Comparison of ENCODE assay signal across 8 cellular contexts in genomic region chr1:64745181-64745985, GRCh38. TPM values are rescaled to one million over a fixed set of nuclear protein-coding genes. Genes with fewer than 3 reads are reported as not detected.
A peak's percentile ranks its signal among the peaks of the same experiment; 100 is the strongest.
DNase-seq lines count a peak whose midpoint lies in the region; ATAC-seq, FAIRE-seq and TF ChIP-seq lines count a peak whose summit lies in the region.

No MANE protein-coding gene starts in this region.

- H3K4me2 ChIP-seq in DND-41 (ENCODE audit: insufficient read depth, low read length): peak overlapping the region; percentile 73
- peak overlapping the region; percentile 88 for H3K4me2 ChIP-seq in GM23248 (ENCODE audit: unreplicated experiment)

- H3K27me3 ChIP-seq in DND-41 (ENCODE audit: insufficient read depth, low read length, poor library complexity): no peaks in the 10 kb centered on the region
- H3K27me3 ChIP-seq in GM23248 (replicated peaks; ENCODE audit: insufficient read depth): no peaks in the 10 kb centered on the region; the same call in 1 of the 2 replicates
- H3K27me3 ChIP-seq in neutrophil: peaks cover 18% of the 10 kb centered on the region

- H3F3A ChIP-seq in GM23248 (ENCODE audit: insufficient read depth): no peaks in the 10 kb centered on the region; the same call in 1 of the 2 replicates

- H3K9me2 ChIP-seq in GM23248 (ENCODE audit: insufficient read depth): no peaks in the 10 kb centered on the region

- no peak overlapping the region for H3K27ac Mint-ChIP-seq in activated naive CD4-positive, alpha-beta T cell treated with anti-CD3 and anti-CD28 coated beads, Interleukin-2, amount 10 ng/mL, durations not matched to agents 7 days and 5 days

- H3K4me3 ChIP-seq in DND-41 (ENCODE audit: low read depth in 1 of 2, low read length in 2 of 2): peak overlapping the region; percentile 27 to 63; a peak in 3 of 4 replicates
- H3K4me3 ChIP-seq in GM23248: peak overlapping the region; percentile 78
- H3K4me3 ChIP-seq in neutrophil (ENCODE audit: low read depth in 1 of 2, low read length in 1 of 2): peak overlapping the region; percentile 58 to 72

- H3K9ac ChIP-seq in DND-41 (ENCODE audit: low read depth, low read length) (peak overlapping the region; percentile 60), GM23248 (peak overlapping the region; percentile 65)

- no peak; the same call in 1 of the 3 replicates for ATAC-seq in DND-41 (ENCODE audit: insufficient read depth, low read depth)
- ATAC-seq in HG03045 (IDR thresholded peaks at IDR 0.05; ENCODE audit: unreplicated experiment): no peak

- H4K20me1 ChIP-seq in DND-41 (ENCODE audit: insufficient read depth, low read length): no peaks in the 10 kb centered on the region
- no peaks in the 10 kb centered on the region for H4K20me1 ChIP-seq in GM23248 (ENCODE audit: insufficient read depth)

- H3K36me3 ChIP-seq in DND-41 (ENCODE audit: insufficient read depth, low read length): no peaks in the 10 kb centered on the region
- no peaks in the 10 kb centered on the region for H3K36me3 ChIP-seq in GM23248 (ENCODE audit: low read depth)
- no peaks in the 10 kb centered on the region for H3K36me3 ChIP-seq in neutrophil

- H3K9me3 ChIP-seq in DND-41 (ENCODE audit: insufficient read depth, low read length, severe bottlenecking) (no peaks in the 10 kb centered on the region), GM23248 (ENCODE audit: low read depth) (no peaks in the 10 kb centered on the region), neutrophil (no peaks in the 10 kb centered on the region)

- 1% methylated on average over 42 to 61 of the region's 67 CpGs for WGBS in GM23248 (ENCODE audit: low coverage in 1 of 2, low lambda C conversion rate in 2 of 2, missing lambda C conversion rate in 2 of 2), 2 experiments

- peaks cover 24% of the 10 kb centered on the region for H3K27me3 Mint-ChIP-seq in activated naive CD4-positive, alpha-beta T cell treated with anti-CD3 and anti-CD28 coated beads, Interleukin-2, amount 10 ng/mL, durations not matched to agents 7 days and 5 days

- H3K9me3 Mint-ChIP-seq in activated naive CD4-positive, alpha-beta T cell treated with anti-CD3 and anti-CD28 coated beads, Interleukin-2, amount 10 ng/mL, durations not matched to agents 7 days and 5 days: no peaks in the 10 kb centered on the region

- no peak for FAIRE-seq in frontal cortex (lab: Jason Lieb, UNC)

- H3K79me2 ChIP-seq in DND-41 (ENCODE audit: insufficient read depth, low read length): 0 out of 2 replicates have a peak, but pooled peaks cover 2% of the 10 kb centered on the region
- no peaks in the 10 kb centered on the region for H3K79me2 ChIP-seq in GM23248 (ENCODE audit: insufficient read depth)

- H3K4me1 Mint-ChIP-seq in activated naive CD4-positive, alpha-beta T cell treated with anti-CD3 and anti-CD28 coated beads, Interleukin-2, amount 10 ng/mL, durations not matched to agents 7 days and 5 days: peaks cover 19% of the 10 kb centered on the region

- peak overlapping the region; percentile 75 for H3K4me3 Mint-ChIP-seq in activated naive CD4-positive, alpha-beta T cell treated with anti-CD3 and anti-CD28 coated beads, Interleukin-2, amount 10 ng/mL, durations not matched to agents 7 days and 5 days

- CTCF ChIA-PET in activated naive CD4-positive, alpha-beta T cell treated with anti-CD3 and anti-CD28 coated beads, Interleukin-2, amount 10 ng/mL, durations not matched to agents 7 days and 5 days (lab: Charles Lee): interaction anchor here (0.7 to 1.6 kb wide), 4 partner anchors 78 to 82 kb away, joined by 3 to 5 read pairs (median 3); no protein-coding TSS in a partner anchor

- H3K4me1 ChIP-seq in DND-41 (ENCODE audit: insufficient read depth, low read length): peaks cover 20% of the 10 kb centered on the region
- 0 out of 2 replicates have a peak, but pooled peaks cover 4% of the 10 kb centered on the region for H3K4me1 ChIP-seq in GM23248 (ENCODE audit: insufficient read depth)
- H3K4me1 ChIP-seq in neutrophil (ENCODE audit: control insufficient read depth in 1 of 2, insufficient read depth in 1 of 2, low read depth in 1 of 2, low read length in 1 of 2): peaks cover 21 to 25% of the 10 kb centered on the region in 2 experiments

- H2AFZ ChIP-seq in DND-41 (ENCODE audit: low read depth, low read length) (peak overlapping the region; percentile 78), GM23248 (peak overlapping the region; percentile 95)

- H3K27ac ChIP-seq in DND-41 (ENCODE audit: low read length) (no peak overlapping the region), GM23248 (no peak overlapping the region), neutrophil (peak overlapping the region; percentile 6)

- in situ Hi-C loops in GM23248 (cut with MboI): no loop called here

- TF ChIP-seq CTCF in DND-41 (IDR thresholded peaks at IDR 0.05; ENCODE audit: borderline replicate concordance, extremely low read depth, low read length, poor library complexity, severe bottlenecking) (no peak), neutrophil (IDR thresholded peaks at IDR 0.05) (no peak)

- H3K36me3 Mint-ChIP-seq in activated naive CD4-positive, alpha-beta T cell treated with anti-CD3 and anti-CD28 coated beads, Interleukin-2, amount 10 ng/mL, durations not matched to agents 7 days and 5 days: no peaks in the 10 kb centered on the region

- no peak for DNase-seq in DND-41
- DNase-seq in GM23248: peak; percentile 60
- DNase-seq in NCI-H69 (lab: John Stamatoyannopoulos, UW): peak; percentile 70
- DNase-seq in activated naive CD4-positive, alpha-beta T cell treated with anti-CD3 and anti-CD28 coated beads, Interleukin-2, amount 10 ng/mL, durations not matched to agents 7 days and 5 days: peak; percentile 21
- peak; percentile 23 to 25 for DNase-seq in frontal cortex (ENCODE audit: low spot score in 2 of 2)
- no peak for DNase-seq in SW 1271 (lab: John Stamatoyannopoulos, UW)

RNA-seq across cellular contexts. Expression of gene RAVER2, which starts 0.5 kb away (rescaled TPM):
- 2.4 and 5.1 TPM in 2 replicates for total RNA-seq in GM23248 (2014; rRNA removed; shearing (Covaris generic))
- polyA plus RNA-seq in GM23248 (2016; fragmentation: Nextera tagmentation; extraction: Ambion mirVana): 0.63 and 0.71 TPM in 2 replicates
- total RNA-seq in frontal cortex: 13.0 TPM

Comparison
In these comparisons a context has a peak if more than half of its experiments do, and no peak if none do; other contexts are left out.
1. DNase-seq: peak in GM23248 (single experiment), NCI-H69 (single experiment), activated naive CD4-positive, alpha-beta T cell treated with anti-CD3 and anti-CD28 coated beads, Interleukin-2, amount 10 ng/mL, durations not matched to agents 7 days and 5 days (single experiment) and frontal cortex (2 of 2); none in DND-41 (single experiment) and SW 1271 (0 of 2).
2. Peak in every context shown above with its lines, with median percentiles within 50 percentile points of each other: H3K4me3 ChIP-seq.